ENCODE assay signal across 20 cellular contexts in genomic region chr16:59698341-59698979, GRCh38.
A peak's percentile ranks its signal among the peaks of the same experiment; 100 is the strongest.
DNase-seq lines count a peak whose midpoint lies in the region; ATAC-seq and TF ChIP-seq lines count a peak whose summit lies in the region.
"Had no signal": no experiment of that assay in that cellular context is flagged by ENCODE, and none has a peak within 500 bp of the region (broad histone marks: within the 10 kb centered on the region; RNA-seq: fewer than 3 reads in every experiment).

No MANE protein-coding gene starts in this region.

- no peak overlapping the region for H2AFZ ChIP-seq in GM23248

- in situ Hi-C loops in GM23248 (cut with MboI), result no loop called here

- H3K4me3 ChIP-seq in GM23248, result no peak overlapping the region
- no peak overlapping the region for H3K4me3 ChIP-seq in thyroid gland (replicated peaks in 1 of 3)
- H3K4me3 ChIP-seq: colonic mucosa, heart right ventricle, spleen, tibial artery had no signal

- no peaks in the 10 kb centered on the region for H3K27me3 Mint-ChIP-seq in nephron (ENCODE audit: low read depth)
- no peaks in the 10 kb centered on the region for H3K27me3 Mint-ChIP-seq in naive thymus-derived CD8-positive, alpha-beta T cell

- peak overlapping the region; percentile 28 to 78 (median 77) for H3K27ac Mint-ChIP-seq in nephron
- no peak overlapping the region for H3K27ac Mint-ChIP-seq in naive thymus-derived CD8-positive, alpha-beta T cell
- H3K27ac Mint-ChIP-seq: HFFc6; stimulated activated effector memory CD8-positive, alpha-beta T cell treated with anti-CD3 and anti-CD28 coated beads, Interleukin-12 subunit alpha, Interleukin-12 subunit beta, amount 100 ng/mL, for 72 hours; T-helper 1 cell treated with Interleukin-12 subunit alpha and Interleukin-12 subunit beta and Interleukin-4 antibody, amounts not matched to agents 30 μg/mL and 1 μg/mL, for 36 hours had no signal

- 0 out of 2 replicates have a peak, but pooled peaks cover 10% of the 10 kb centered on the region for H3K4me1 ChIP-seq in GM23248 (ENCODE audit: insufficient read depth)
- H3K4me1 ChIP-seq in thyroid gland, result no peaks in the 10 kb centered on the region
- H3K4me1 ChIP-seq: colonic mucosa, heart right ventricle, spleen, tibial artery had no signal

- H3F3A ChIP-seq in GM23248 (ENCODE audit: insufficient read depth), result no peaks in the 10 kb centered on the region

- POLR2A ChIA-PET in naive thymus-derived CD8-positive, alpha-beta T cell (lab: Charles Lee), result no interaction called here

- DNase-seq in GM23248, result peak; percentile 34
- DNase-seq in OCI-M1 (lab: John Stamatoyannopoulos, UW), result peak; percentile 23
- DNase-seq in dedifferentiated amniotic fluid mesenchymal stem cell (ENCODE audit: extremely low spot score), result peak; percentile 26
- no peak for DNase-seq in NOMO-1 (lab: John Stamatoyannopoulos, UW; ENCODE audit: unreplicated experiment in 2 of 2)
- no peak for DNase-seq in naive thymus-derived CD8-positive, alpha-beta T cell
- no peak for DNase-seq in thyroid gland
- no peak for DNase-seq in posterior vena cava (ENCODE audit: low spot score)
- DNase-seq: activated CD4-positive, CD25-positive, alpha-beta regulatory T cell; activated CD8-positive, alpha-beta memory T cell treated with anti-CD3 and anti-CD28 coated beads for 24 hours; AML-193; amniotic stem cell; colonic mucosa; heart right ventricle; HFFc6; NCI-H774; spleen; tibial artery had no signal

- no peaks in the 10 kb centered on the region for H3K9me3 ChIP-seq in GM23248 (ENCODE audit: low read depth)
- no peaks in the 10 kb centered on the region for H3K9me3 ChIP-seq in thyroid gland
- H3K9me3 ChIP-seq: colonic mucosa, tibial artery had no signal

- 4 to 6% methylated on average over 2 of the region's 3 CpGs for WGBS in GM23248 (ENCODE audit: low coverage in 1 of 2, low lambda C conversion rate in 2 of 2, missing lambda C conversion rate in 2 of 2), 2 experiments
- WGBS in thyroid gland, 2 donors, result 37 to 62% methylated on average over 3 of the region's 3 CpGs

- TF ChIP-seq CTCF in nephron (IDR thresholded peaks at IDR 0.05; ENCODE audit: unreplicated experiment in 3 of 3), result no peak
- TF ChIP-seq CTCF in thyroid gland (IDR thresholded peaks at IDR 0.05), result no peak

- H3K4me1 Mint-ChIP-seq in nephron, result peaks cover 27% of the 10 kb centered on the region
- no peaks in the 10 kb centered on the region for H3K4me1 Mint-ChIP-seq in naive thymus-derived CD8-positive, alpha-beta T cell
- H3K4me1 Mint-ChIP-seq: stimulated activated effector memory CD8-positive, alpha-beta T cell treated with anti-CD3 and anti-CD28 coated beads, Interleukin-12 subunit alpha, Interleukin-12 subunit beta, amount 100 ng/mL, for 72 hours had no signal

- TF ChIP-seq POLR2A in thyroid gland (IDR thresholded peaks at IDR 0.05), result no peak

- no peaks in the 10 kb centered on the region for H3K9me2 ChIP-seq in GM23248 (ENCODE audit: insufficient read depth)

- H3K79me2 ChIP-seq in GM23248 (ENCODE audit: insufficient read depth), result no peaks in the 10 kb centered on the region

- no peak for ATAC-seq in naive thymus-derived CD8-positive, alpha-beta T cell
- ATAC-seq: heart right ventricle; stimulated activated effector memory CD8-positive, alpha-beta T cell treated with anti-CD3 and anti-CD28 coated beads, Interleukin-12 subunit alpha, Interleukin-12 subunit beta, amount 100 ng/mL, for 72 hours had no signal

- H3K36me3 ChIP-seq in GM23248 (ENCODE audit: low read depth) (no peaks in the 10 kb centered on the region), thyroid gland (no peaks in the 10 kb centered on the region)
- H3K36me3 ChIP-seq: colonic mucosa, heart right ventricle, spleen, tibial artery had no signal

- no peaks in the 10 kb centered on the region for H4K20me1 ChIP-seq in GM23248 (ENCODE audit: insufficient read depth)

- no peaks in the 10 kb centered on the region for H3K36me3 Mint-ChIP-seq in nephron (ENCODE audit: low read depth)
- H3K36me3 Mint-ChIP-seq in naive thymus-derived CD8-positive, alpha-beta T cell, result no peaks in the 10 kb centered on the region
- H3K36me3 Mint-ChIP-seq: stimulated activated effector memory CD8-positive, alpha-beta T cell treated with anti-CD3 and anti-CD28 coated beads, Interleukin-12 subunit alpha, Interleukin-12 subunit beta, amount 100 ng/mL, for 72 hours had no signal

- no peak overlapping the region for H3K9ac ChIP-seq in GM23248

- H3K27ac ChIP-seq in GM23248 (no peak overlapping the region), thyroid gland (no peak overlapping the region)
- H3K27ac ChIP-seq: colonic mucosa, heart right ventricle, spleen, tibial artery had no signal

- H3K9me3 Mint-ChIP-seq in nephron, result no peaks in the 10 kb centered on the region
- H3K9me3 Mint-ChIP-seq in naive thymus-derived CD8-positive, alpha-beta T cell, result peaks cover 0 to 13% (median 8%) of the 10 kb centered on the region in 9 donors
- H3K9me3 Mint-ChIP-seq: HFFc6; T-helper 1 cell treated with Interleukin-12 subunit alpha and Interleukin-12 subunit beta and Interleukin-4 antibody, amounts not matched to agents 30 μg/mL and 1 μg/mL, for 36 hours had no signal

- no peak overlapping the region for H3K4me2 ChIP-seq in GM23248 (ENCODE audit: unreplicated experiment)

- intact Hi-C loops in thyroid gland (cut with DNase I), result no loop called here
- intact Hi-C loops in posterior vena cava (cut with DNase I), result no loop called here

- no peak overlapping the region for H3K4me3 Mint-ChIP-seq in nephron
- H3K4me3 Mint-ChIP-seq in naive thymus-derived CD8-positive, alpha-beta T cell, result no peak overlapping the region
- H3K4me3 Mint-ChIP-seq: HFFc6; stimulated activated effector memory CD8-positive, alpha-beta T cell treated with anti-CD3 and anti-CD28 coated beads, Interleukin-12 subunit alpha, Interleukin-12 subunit beta, amount 100 ng/mL, for 72 hours; T-helper 1 cell treated with Interleukin-12 subunit alpha and Interleukin-12 subunit beta and Interleukin-4 antibody, amounts not matched to agents 30 μg/mL and 1 μg/mL, for 36 hours had no signal

- H3K27me3 ChIP-seq in GM23248 (replicated peaks; ENCODE audit: insufficient read depth), result no peaks in the 10 kb centered on the region
- no peaks in the 10 kb centered on the region for H3K27me3 ChIP-seq in thyroid gland
- H3K27me3 ChIP-seq: colonic mucosa, heart right ventricle, spleen, tibial artery had no signal

Comparison
In these comparisons a context has a peak if more than half of its experiments do, and no peak if none do; other contexts are left out.
1. DNase-seq: peak in GM23248 (single experiment), OCI-M1 (single experiment) and dedifferentiated amniotic fluid mesenchymal stem cell (single experiment); none in NOMO-1 (0 of 2), naive thymus-derived CD8-positive, alpha-beta T cell (0 of 10), thyroid gland (0 of 2) and posterior vena cava (single experiment).
2. H3K27ac Mint-ChIP-seq: peak in nephron (3 of 3); none in naive thymus-derived CD8-positive, alpha-beta T cell (0 of 10).